14 cellular contexts compared by ENCODE assay signal in the genomic region with DNA sequence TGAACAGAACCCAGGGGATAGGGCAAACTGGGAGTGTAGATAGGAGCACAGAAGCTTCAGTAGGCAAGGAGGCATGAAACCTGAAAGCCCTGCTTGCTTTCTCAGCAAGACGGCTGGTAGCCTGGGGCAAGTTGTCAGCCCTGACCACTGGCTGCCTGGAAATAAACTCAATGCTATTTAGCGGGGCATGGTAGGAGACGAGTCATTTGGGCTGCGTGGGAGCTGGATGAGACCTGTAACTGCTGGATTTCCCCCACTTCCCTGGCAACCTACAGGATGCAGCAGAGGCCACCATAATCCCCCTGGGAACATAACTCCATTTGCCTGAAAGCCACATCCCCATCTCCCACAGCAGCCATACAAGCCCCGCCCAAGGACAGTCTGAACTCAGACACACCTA.
"Had no signal": no experiment of that assay in that cellular context is flagged by ENCODE, and none has a peak within 500 bp of the region (broad histone marks: within the 10 kb centered on the region; RNA-seq: fewer than 3 reads in every experiment).

No MANE protein-coding gene starts in this region.

- H3K9me3 ChIP-seq: body of pancreas had no signal

- DNase-seq: activated B cell treated with CpG ODN at 0.5 μM for 24 hours; activated CD4-positive, alpha-beta T cell treated with anti-CD3 and anti-CD28 coated beads for 4 hours; activated CD8-positive, alpha-beta T cell treated with anti-CD3 and anti-CD28 coated beads for 36 hours; activated naive CD4-positive, alpha-beta T cell treated with anti-CD3 and anti-CD28 coated beads for 36 hours; activated T-cell treated with anti-CD3 and anti-CD28 coated beads, Interleukin-2, amount 50 U/mL, for 24 hours; body of pancreas; central memory CD4-positive, alpha-beta T cell; dorsolateral prefrontal cortex; gastrocnemius medialis; head of caudate nucleus; left lung; occipital lobe; stimulated activated naive B cell treated with anti-CD40 and anti-IgM and Interleukin-4, amounts not matched to agents 10 μg/mL and 1 μg/mL and 100 μg/mL, for 72 hours had no signal

- H3K36me3 ChIP-seq: gastrocnemius medialis, left lung had no signal

- ATAC-seq: activated CD8-positive, alpha-beta T cell treated with anti-CD3 and anti-CD28 coated beads for 36 hours; body of pancreas; gastrocnemius medialis; left lung; stimulated activated naive B cell treated with anti-CD40 and anti-IgM and Interleukin-4, amounts not matched to agents 10 μg/mL and 1 μg/mL and 100 μg/mL, for 72 hours had no signal

- H3K27me3 ChIP-seq: body of pancreas, dorsolateral prefrontal cortex, gastrocnemius medialis, left lung had no signal

- FAIRE-seq: colon had no signal

- H3K27ac ChIP-seq: body of pancreas, dorsolateral prefrontal cortex, gastrocnemius medialis, left lung had no signal

- H3K4me3 ChIP-seq: body of pancreas, dorsolateral prefrontal cortex, gastrocnemius medialis, left lung had no signal

- H3K4me1 ChIP-seq: body of pancreas, gastrocnemius medialis, left lung had no signal
